ENCODE assay signal across 19 cellular contexts in genomic region chr10:93193886-93194285, GRCh38.
DNase-seq lines count a peak whose midpoint lies in the region; ATAC-seq and TF ChIP-seq lines count a peak whose summit lies in the region.
"Had no signal": no experiment of that assay in that cellular context is flagged by ENCODE, and none has a peak within 500 bp of the region (broad histone marks: within the 10 kb centered on the region; RNA-seq: fewer than 3 reads in every experiment).

No MANE protein-coding gene starts in this region.

- peak overlapping the region; percentile 69; the same call in 1 of the 2 replicates for H2AFZ ChIP-seq in GM23338
- H2AFZ ChIP-seq: GM23248 had no signal

- H3K4me2 ChIP-seq in GM23338: no peak overlapping the region

- WGBS in esophagus muscularis mucosa: 44% methylated on average over 6 of the region's 6 CpGs
- 48 to 61% methylated on average over 6 of the region's 6 CpGs for WGBS in testis, 2 donors

- 0 out of 2 replicates have a peak, but pooled peaks cover 3% of the 10 kb centered on the region for H3F3A ChIP-seq in GM23338 (replicated peaks; ENCODE audit: low read depth)

- H3K27ac Mint-ChIP-seq in GM23338 (no peak overlapping the region), mesothelial cell of epicardium (peak overlapping the region; percentile 69), T-cell (no peak overlapping the region)
- H3K27ac Mint-ChIP-seq: CD4-positive, CD25-positive, alpha-beta regulatory T cell; CD8-positive, alpha-beta memory T cell had no signal

- H3K36me3 Mint-ChIP-seq in GM23338 (ENCODE audit: low read depth): no peaks in the 10 kb centered on the region
- H3K36me3 Mint-ChIP-seq in mesothelial cell of epicardium: no peaks in the 10 kb centered on the region
- no peaks in the 10 kb centered on the region for H3K36me3 Mint-ChIP-seq in T-cell
- H3K36me3 Mint-ChIP-seq: CD4-positive, CD25-positive, alpha-beta regulatory T cell; CD8-positive, alpha-beta memory T cell had no signal

- POLR2A ChIA-PET in T-cell (lab: Charles Lee): no interaction called here

- H3K27ac ChIP-seq in GM23338 (ENCODE audit: low read depth): no peak overlapping the region
- no peak overlapping the region for H3K27ac ChIP-seq in esophagus muscularis mucosa (replicated peaks in 1 of 4)
- H3K27ac ChIP-seq in testis: no peak overlapping the region
- H3K27ac ChIP-seq: GM23248, HL-60 had no signal

- H3K4me1 ChIP-seq in GM23338 (ENCODE audit: insufficient read depth) (peaks cover 21% of the 10 kb centered on the region), esophagus muscularis mucosa (peaks cover 3 to 8% (median 7%) of the 10 kb centered on the region in 4 donors), testis (peaks cover 3% of the 10 kb centered on the region)
- H3K4me1 ChIP-seq: BE2C had no signal

- DNase-seq in AG10803 (ENCODE audit: low read depth) (peak; percentile 14), GM23338 (ENCODE audit: low spot score) (no peak), esophagus muscularis mucosa (ENCODE audit: extremely low spot score) (peak; percentile 24), mesothelial cell of epicardium (ENCODE audit: low spot score in 2 of 2, unreplicated experiment in 2 of 2) (no peak), posterior cingulate gyrus (no peak), testis (no peak), T-cell (no peak)
- DNase-seq: BE2C; C1 segment of cervical spinal cord; CD4-positive, CD25-positive, alpha-beta regulatory T cell; CD8-positive, alpha-beta memory T cell; COR-L47; DMS 273 treated with DMSO at 0.1 percent for 48 hours; DMS53; DND-41; GM23248; HCEC 1CT had no signal

- no peaks in the 10 kb centered on the region for H3K79me2 ChIP-seq in GM23338 (replicated peaks; ENCODE audit: insufficient read depth)

- H3K4me1 Mint-ChIP-seq in GM23338: peaks cover 28% of the 10 kb centered on the region
- H3K4me1 Mint-ChIP-seq in mesothelial cell of epicardium: peaks cover 51% of the 10 kb centered on the region
- H3K4me1 Mint-ChIP-seq in T-cell: peaks cover 4 to 10% (median 10%) of the 10 kb centered on the region in 3 donors

- no peak for TF ChIP-seq POLR2A in esophagus muscularis mucosa (IDR thresholded peaks at IDR 0.05; ENCODE audit: low read depth)
- TF ChIP-seq POLR2A in testis (IDR thresholded peaks at IDR 0.05): no peak

- CTCF ChIA-PET in T-cell (lab: Charles Lee): no interaction called here

- no peak for TF ChIP-seq EP300 in esophagus muscularis mucosa (IDR thresholded peaks at IDR 0.05)

- H3K9me3 Mint-ChIP-seq in GM23338: no peaks in the 10 kb centered on the region
- no peaks in the 10 kb centered on the region for H3K9me3 Mint-ChIP-seq in mesothelial cell of epicardium
- no peaks in the 10 kb centered on the region for H3K9me3 Mint-ChIP-seq in T-cell

- H3K4me3 ChIP-seq in AG10803 (ENCODE audit: low read length) (no peak overlapping the region), GM23338 (no peak overlapping the region), esophagus muscularis mucosa (no peak overlapping the region), testis (no peak overlapping the region)
- H3K4me3 ChIP-seq: GM23248 had no signal

- H3K27me3 ChIP-seq in GM23338 (ENCODE audit: insufficient read depth) (no peaks in the 10 kb centered on the region), esophagus muscularis mucosa (no peaks in the 10 kb centered on the region), testis (no peaks in the 10 kb centered on the region)
- H3K27me3 ChIP-seq: BE2C had no signal

- no peaks in the 10 kb centered on the region for H3K9me2 ChIP-seq in GM23338 (ENCODE audit: insufficient read depth)

- H4K20me1 ChIP-seq in GM23338 (replicated peaks; ENCODE audit: insufficient read depth): no peaks in the 10 kb centered on the region

- H3K27me3 Mint-ChIP-seq in GM23338 (ENCODE audit: insufficient read depth, low read depth, poor library complexity) (peaks cover 4% of the 10 kb centered on the region), mesothelial cell of epicardium (ENCODE audit: low read depth) (no peaks in the 10 kb centered on the region), T-cell (peaks cover 18 to 31% of the 10 kb centered on the region in 2 donors)

- no peak overlapping the region for H3K4me3 Mint-ChIP-seq in GM23338
- no peak overlapping the region for H3K4me3 Mint-ChIP-seq in mesothelial cell of epicardium
- H3K4me3 Mint-ChIP-seq in T-cell: no peak overlapping the region
- H3K4me3 Mint-ChIP-seq: CD4-positive, CD25-positive, alpha-beta regulatory T cell; CD8-positive, alpha-beta memory T cell had no signal

- H3K9me3 ChIP-seq in esophagus muscularis mucosa: no peaks in the 10 kb centered on the region
- no peaks in the 10 kb centered on the region for H3K9me3 ChIP-seq in testis
- H3K9me3 ChIP-seq: BE2C had no signal

- H3K36me3 ChIP-seq in GM23338 (ENCODE audit: insufficient read depth) (no peaks in the 10 kb centered on the region), esophagus muscularis mucosa (no peaks in the 10 kb centered on the region), testis (ENCODE audit: low read depth, missing control alignments) (no peaks in the 10 kb centered on the region)
- H3K36me3 ChIP-seq: BE2C had no signal

- intact Hi-C loops in esophagus muscularis mucosa (cut with DNase I): no loop called here
- intact Hi-C loops in posterior cingulate gyrus (cut with DNase I): no loop called here
- intact Hi-C loops in testis (cut with DNase I; ENCODE audit: low total_unique reads): no loop called here

- TF ChIP-seq CTCF in AG10803 (conservative IDR thresholded peaks at IDR 0.05; ENCODE audit: low read length) (no peak), GM23338 (conservative IDR thresholded peaks at IDR 0.05; ENCODE audit: low read depth in 2 of 2) (no peak), esophagus muscularis mucosa (IDR thresholded peaks at IDR 0.05) (no peak), mesothelial cell of epicardium (IDR thresholded peaks at IDR 0.05; ENCODE audit: unreplicated experiment) (no peak), testis (IDR thresholded peaks at IDR 0.05) (no peak)

- ATAC-seq in GM23338 (no peak), HG02938 (IDR thresholded peaks at IDR 0.05; ENCODE audit: unreplicated experiment) (no peak), T-cell (replicated peaks in 1 of 4) (no peak)

TF ChIP-seq in GM23338, 12 proteins besides CTCF, POLR2A, EP300 and RAD21 (continues in another document):
- no peak for TF ChIP-seq CREB1 (CRISPR knock-in tag; IDR thresholded peaks at IDR 0.05; ENCODE audit: low read depth)
- no peak for TF ChIP-seq REST (IDR thresholded peaks at IDR 0.05; ENCODE audit: unreplicated experiment)
- no peak for TF ChIP-seq ETS1 (IDR thresholded peaks at IDR 0.05)

Comparison
In these comparisons a context has a peak if more than half of its experiments do, and no peak if none do; other contexts are left out.
1. DNase-seq: peak in AG10803 (single experiment) and esophagus muscularis mucosa (single experiment); none in GM23338 (single experiment), mesothelial cell of epicardium (0 of 2), posterior cingulate gyrus (0 of 10), testis (single experiment) and T-cell (0 of 34).